ENCODE assay signal across 16 cellular contexts in the genomic region with DNA sequence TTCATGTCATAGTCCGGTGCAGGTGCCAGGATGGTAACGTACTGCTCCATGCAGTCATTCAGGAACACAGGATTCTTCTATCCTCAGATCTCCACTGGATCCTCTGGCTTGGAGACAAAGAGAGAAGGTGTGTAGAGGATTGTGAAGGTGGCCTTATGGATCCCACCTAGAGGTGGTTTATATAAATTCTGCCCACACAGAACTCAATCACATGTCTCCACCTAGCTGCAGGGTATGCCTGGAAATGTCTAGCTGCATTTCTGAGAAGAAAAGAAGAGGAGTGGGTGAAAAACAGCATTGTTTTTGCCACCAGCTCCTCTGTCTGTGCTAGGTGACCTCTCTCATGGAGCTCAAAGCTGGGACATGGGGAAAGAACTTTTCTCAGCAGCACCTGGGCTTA.
"Had no signal": no experiment of that assay in that cellular context is flagged by ENCODE, and none has a peak within 500 bp of the region (broad histone marks: within the 10 kb centered on the region; RNA-seq: fewer than 3 reads in every experiment).

No MANE protein-coding gene starts in this region.

- H3K27me3 ChIP-seq: sigmoid colon, suprapubic skin had no signal

- H3K36me3 ChIP-seq: sigmoid colon, suprapubic skin had no signal

- H3K9me3 ChIP-seq: sigmoid colon, suprapubic skin had no signal

- H3K4me1 ChIP-seq: sigmoid colon, suprapubic skin had no signal

- DNase-seq: activated CD4-positive, alpha-beta T cell treated with anti-CD3 and anti-CD28 coated beads for 4 hours; activated CD8-positive, alpha-beta memory T cell treated with anti-CD3 and anti-CD28 coated beads, Interleukin-2, amount 50 U/mL, for 4 hours; activated CD8-positive, alpha-beta T cell treated with anti-CD3 and anti-CD28 coated beads for 36 hours; activated naive CD4-positive, alpha-beta T cell treated with anti-CD3 and anti-CD28 coated beads for 36 hours; activated T-cell treated with anti-CD3 and anti-CD28 coated beads, Interleukin-2, amount 50 U/mL, for 72 hours; central memory CD4-positive, alpha-beta T cell; effector memory CD8-positive, alpha-beta T cell; hippocampal formation; left ventricle myocardium superior; mesenchymal stem cell; nephron progenitor cell; sigmoid colon; stimulated activated CD4-positive, alpha-beta T cell treated with anti-CD3 and anti-CD28 coated beads, Interleukin-12 subunit alpha, Interleukin-12 subunit beta, amount 100 ng/mL, for 4 hours; stimulated activated naive CD4-positive, alpha-beta T cell; T1000 had no signal

- ATAC-seq: activated CD8-positive, alpha-beta T cell treated with anti-CD3 and anti-CD28 coated beads for 36 hours; activated T-cell treated with anti-CD3 and anti-CD28 coated beads, Interleukin-2, amount 50 U/mL, for 72 hours; effector memory CD8-positive, alpha-beta T cell; left ventricle myocardium superior had no signal

- H3K4me3 ChIP-seq: sigmoid colon, suprapubic skin had no signal

- H3K27ac ChIP-seq: sigmoid colon, suprapubic skin had no signal
